1 cellular context compared by ENCODE assay signal in genomic region chr6:45500924-45501816, GRCh38.
TF ChIP-seq lines count a peak whose summit lies in the region.

No MANE protein-coding gene starts in this region.

TF ChIP-seq in endothelial cell of umbilical vein, 7 proteins besides CTCF, POLR2A, EP300 and RAD21:
- no peak for TF ChIP-seq MYC (IDR thresholded peaks at IDR 0.05; ENCODE audit: low read depth, low read length)
- TF ChIP-seq JUN (IDR thresholded peaks at IDR 0.05; ENCODE audit: borderline replicate concordance, insufficient read depth, insufficient read length, low read depth) = no peak
- TF ChIP-seq EZH2 (IDR thresholded peaks at IDR 0.05; ENCODE audit: borderline replicate concordance, low read depth, low read length, severe bottlenecking) = no peak
- no peak for TF ChIP-seq FOS (IDR thresholded peaks at IDR 0.05; ENCODE audit: borderline replicate concordance, insufficient read depth, low read length)
